8 cellular contexts compared by ENCODE assay signal in genomic region chr15:63870403-63871209, GRCh38. TPM values are rescaled to one million over a fixed set of nuclear protein-coding genes. Genes with fewer than 3 reads are reported as not detected.
DNase-seq lines count a peak whose midpoint lies in the region; ATAC-seq, FAIRE-seq and TF ChIP-seq lines count a peak whose summit lies in the region.

No MANE protein-coding gene starts in this region.

- H3K9ac ChIP-seq in kidney (ENCODE audit: low read length in 2 of 2), result no peak overlapping the region

- H3K36me3 ChIP-seq in left ventricle myocardium inferior (no peaks in the 10 kb centered on the region), kidney (ENCODE audit: control insufficient read depth in 1 of 2, insufficient read depth in 2 of 2, low read length in 2 of 2) (no peaks in the 10 kb centered on the region), aorta (ENCODE audit: control insufficient read depth in 1 of 2, insufficient read depth in 2 of 2, low read length in 1 of 2) (no peaks in the 10 kb centered on the region)

- intact Hi-C loops in Right ventricle myocardium inferior (cut with DNase I) (no loop called here), left ventricle myocardium inferior (cut with micrococcal nuclease) (no loop called here), kidney (cut with DNase I) (no loop called here), aorta (cut with DNase I) (no loop called here)

- H3K27me3 ChIP-seq in left ventricle myocardium inferior (ENCODE audit: low read depth) (no peaks in the 10 kb centered on the region), aorta (ENCODE audit: control insufficient read depth in 1 of 2, insufficient read depth in 2 of 2, low read length in 1 of 2) (no peaks in the 10 kb centered on the region)

- TF ChIP-seq CTCF in left ventricle myocardium inferior (IDR thresholded peaks at IDR 0.05; ENCODE audit: borderline replicate concordance) (no peak), kidney (IDR thresholded peaks at IDR 0.05; ENCODE audit: borderline replicate concordance, extremely low read depth, insufficient read depth) (no peak)

- FAIRE-seq in kidney (lab: Jason Lieb, UNC), result no peak

- no peak overlapping the region for H3K27ac ChIP-seq in left ventricle myocardium inferior (replicated peaks)
- H3K27ac ChIP-seq in angular gyrus (ENCODE audit: low read depth, low read length), result peak overlapping the region; percentile 80
- no peak overlapping the region for H3K27ac ChIP-seq in kidney (ENCODE audit: low read depth in 2 of 2, low read length in 2 of 2)
- no peak overlapping the region for H3K27ac ChIP-seq in aorta (ENCODE audit: low read depth in 1 of 2, low read length in 2 of 2)

- peaks cover 8% of the 10 kb centered on the region for H3K9me3 ChIP-seq in left ventricle myocardium inferior (replicated peaks)
- no peaks in the 10 kb centered on the region for H3K9me3 ChIP-seq in kidney (ENCODE audit: control insufficient read depth in 1 of 2, low read length in 2 of 2)
- H3K9me3 ChIP-seq in aorta (ENCODE audit: control insufficient read depth, low read length), result peaks cover 6% of the 10 kb centered on the region

- no peak overlapping the region for H3K4me3 ChIP-seq in left ventricle myocardium inferior
- no peak overlapping the region for H3K4me3 ChIP-seq in kidney (ENCODE audit: low read length in 2 of 2)
- H3K4me3 ChIP-seq in aorta (ENCODE audit: low read length in 2 of 2), result no peak overlapping the region

- H3K4me1 ChIP-seq in left ventricle myocardium inferior (no peaks in the 10 kb centered on the region), kidney (ENCODE audit: control insufficient read depth in 1 of 2, insufficient read depth in 1 of 2, low read depth in 1 of 2, low read length in 2 of 2) (no peaks in the 10 kb centered on the region), aorta (ENCODE audit: control insufficient read depth in 1 of 2, insufficient read depth in 2 of 2, low read length in 2 of 2) (no peaks in the 10 kb centered on the region)

- DNase-seq in Right ventricle myocardium inferior (ENCODE audit: missing footprints), result no peak
- DNase-seq in left ventricle myocardium inferior, result no peak
- peak; percentile 74 for DNase-seq in kidney
- DNase-seq in aorta, result peak in 1 of 2 donors; percentile 62
- DNase-seq in NCI-H2107 treated with DMSO at 0.1 percent for 48 hours (lab: John Stamatoyannopoulos, UW; ENCODE audit: unreplicated experiment), result no peak
- no peak for DNase-seq in stimulated activated CD4-positive, alpha-beta T cell treated with anti-CD3 and anti-CD28 coated beads, Interleukin-2, amount 100 ng/mL, for 24 hours

- ATAC-seq in Right ventricle myocardium inferior, result peak; percentile 83
- ATAC-seq in aorta (ENCODE audit: low FRiP score), result peak; percentile 57
- no peak for ATAC-seq in GM18909 (IDR thresholded peaks at IDR 0.05; ENCODE audit: poor library complexity, unreplicated experiment)

- 33 to 40% methylated on average over 6 of the region's 6 CpGs for WGBS in aorta, 2 donors

RNA-seq across cellular contexts. Expression of gene HERC1, which starts 36.9 kb away (rescaled TPM):
- total RNA-seq in Right ventricle myocardium inferior (64.8 TPM), left ventricle myocardium inferior (67.6 TPM), kidney (77.3 TPM), aorta (100 to 1,000 TPM; 101 to 125 TPM)
- polyA plus RNA-seq in kidney (ENCODE audit: insufficient read depth, low read depth, low replicate concordance) (19.1 TPM), aorta (10 to 100 TPM; 15.5 to 37.2 TPM)
